In genomic region chr6:125274935-125275334, GRCh38 we compare ENCODE assay signal across 16 cellular contexts. TPM values are rescaled to one million over a fixed set of nuclear protein-coding genes. Genes with fewer than 3 reads are reported as not detected.
DNase-seq lines count a peak whose midpoint lies in the region; ATAC-seq, FAIRE-seq and TF ChIP-seq lines count a peak whose summit lies in the region.
"Had no signal": no experiment of that assay in that cellular context is flagged by ENCODE, and none has a peak within 500 bp of the region (broad histone marks: within the 10 kb centered on the region; RNA-seq: fewer than 3 reads in every experiment).

No MANE protein-coding gene starts in this region.

- no peak for TF ChIP-seq POLR2A in K562 (conservative IDR thresholded peaks at IDR 0.05)

- H3K4me1 Mint-ChIP-seq in MCF 10A (ENCODE audit: insufficient read depth, unreplicated experiment): peaks cover 34% of the 10 kb centered on the region
- H3K4me1 Mint-ChIP-seq in immature natural killer cell: peaks cover 54 to 63% of the 10 kb centered on the region in 2 donors
- peaks cover 26% of the 10 kb centered on the region for H3K4me1 Mint-ChIP-seq in stimulated activated effector memory CD8-positive, alpha-beta T cell treated with anti-CD3 and anti-CD28 coated beads, Interleukin-12 subunit alpha, Interleukin-12 subunit beta, amount 100 ng/mL, for 72 hours

- H4K20me1 ChIP-seq in mammary epithelial cell (ENCODE audit: insufficient read depth, low read length): no peaks in the 10 kb centered on the region
- H4K20me1 ChIP-seq in K562 (replicated peaks; ENCODE audit: control insufficient read depth, insufficient read depth, low read length): 0 out of 2 replicates have a peak, but pooled peaks cover 3% of the 10 kb centered on the region
- H4K20me1 ChIP-seq in smooth muscle cell (ENCODE audit: low read depth): peaks cover 7% of the 10 kb centered on the region

- H3K36me3 ChIP-seq in mammary epithelial cell (ENCODE audit: insufficient read depth, low read length) (peaks cover 2% of the 10 kb centered on the region), K562 (ENCODE audit: control insufficient read depth, insufficient read depth, low read length) (peaks cover 84% of the 10 kb centered on the region), smooth muscle cell (ENCODE audit: low read depth) (no peaks in the 10 kb centered on the region)

- no peak overlapping the region for H2AFZ ChIP-seq in mammary epithelial cell (ENCODE audit: low read depth, low read length)
- H2AFZ ChIP-seq in K562 (ENCODE audit: low read depth, low read length): no peak overlapping the region
- H2AFZ ChIP-seq in smooth muscle cell (ENCODE audit: low read depth): no peak overlapping the region
- H2AFZ ChIP-seq: GM23338 had no signal

- POLR2A ChIA-PET in MCF 10A (lab: Yijun Ruan, JAX): interaction anchor here (1.2 to 3.7 kb wide), 10 partner anchors 20 to 649 kb away, joined by 3 to 24 read pairs (median 5); partner anchors contain the start of gene HDDC2
- POLR2A ChIA-PET in K562 (lab: Yijun Ruan, JAX): interaction anchor here (1.1 to 1.6 kb wide), 2 partner anchors 7 to 29 kb away, joined by 3 to 5 read pairs; no protein-coding TSS in a partner anchor

- no peak for FAIRE-seq in K562 (lab: Jason Lieb, UNC)
- FAIRE-seq: A204.1 had no signal

- intact Hi-C loops in MCF 10A (cut with micrococcal nuclease) (loop anchor here (1.0 to 2.0 kb wide), 3 partner anchors 26 to 122 kb away; partner anchors contain the start of genes HDDC2 and TPD52L1), mammary epithelial cell (cut with micrococcal nuclease) (loop anchor here (1.0 kb wide), 1 partner anchor 122 kb away; the partner anchor contains the start of gene TPD52L1), K562 (cut with micrococcal nuclease) (no loop called here)

- dilution Hi-C loops in mammary epithelial cell (cut with HindIII; ENCODE audit: low sequenced_read_pairs): no loop called here

- WGBS in mammary epithelial cell (ENCODE audit: low coverage, missing lambda C conversion rate): 71% methylated on average over 3 of the region's 3 CpGs
- WGBS in K562 (ENCODE audit: insufficient coverage, low coverage, missing lambda C conversion rate): 77% methylated on average over 3 of the region's 3 CpGs
- WGBS in smooth muscle cell (ENCODE audit: low lambda C conversion rate): 96% methylated on average over 3 of the region's 3 CpGs

- H3K79me2 ChIP-seq in mammary epithelial cell (ENCODE audit: insufficient read depth, low read length) (peaks cover 2% of the 10 kb centered on the region), K562 (ENCODE audit: control insufficient read depth, insufficient read depth, low read length) (peaks cover 17% of the 10 kb centered on the region), smooth muscle cell (ENCODE audit: low read depth) (no peaks in the 10 kb centered on the region)

- H3K4me3 Mint-ChIP-seq in MCF 10A (ENCODE audit: unreplicated experiment) (no peak overlapping the region), immature natural killer cell (peak overlapping the region in 1 of 5 donors; percentile 12)
- H3K4me3 Mint-ChIP-seq in stimulated activated effector memory CD8-positive, alpha-beta T cell treated with anti-CD3 and anti-CD28 coated beads, Interleukin-12 subunit alpha, Interleukin-12 subunit beta, amount 100 ng/mL, for 72 hours: no peak overlapping the region
- H3K4me3 Mint-ChIP-seq: GM23338 had no signal

- no peaks in the 10 kb centered on the region for H3K9me1 ChIP-seq in K562 (ENCODE audit: control insufficient read depth, insufficient read depth, low read length)

- peak overlapping the region; percentile 79 for H3K27ac Mint-ChIP-seq in MCF 10A (ENCODE audit: low read depth, unreplicated experiment)
- peak overlapping the region in 5 of 6 donors; percentile 2 to 79 (median 47) for H3K27ac Mint-ChIP-seq in immature natural killer cell
- peak overlapping the region; percentile 84 for H3K27ac Mint-ChIP-seq in stimulated activated effector memory CD8-positive, alpha-beta T cell treated with anti-CD3 and anti-CD28 coated beads, Interleukin-12 subunit alpha, Interleukin-12 subunit beta, amount 100 ng/mL, for 72 hours
- H3K27ac Mint-ChIP-seq: GM23338 had no signal

- H3K9me3 ChIP-seq in mammary epithelial cell (replicated peaks; ENCODE audit: insufficient read depth, low read length) (no peaks in the 10 kb centered on the region), K562 (replicated peaks; ENCODE audit: control insufficient read depth, insufficient read depth, low read depth, low read length) (no peaks in the 10 kb centered on the region), smooth muscle cell (replicated peaks; ENCODE audit: low read depth) (no peaks in the 10 kb centered on the region)
- H3K9me3 ChIP-seq: BLaER1 had no signal

- peaks cover 32% of the 10 kb centered on the region for H3K36me3 Mint-ChIP-seq in MCF 10A (ENCODE audit: insufficient read depth, unreplicated experiment)
- H3K36me3 Mint-ChIP-seq in immature natural killer cell: peaks cover 24 to 52% (median 25%) of the 10 kb centered on the region in 3 donors
- H3K36me3 Mint-ChIP-seq in stimulated activated effector memory CD8-positive, alpha-beta T cell treated with anti-CD3 and anti-CD28 coated beads, Interleukin-12 subunit alpha, Interleukin-12 subunit beta, amount 100 ng/mL, for 72 hours: peaks cover 52% of the 10 kb centered on the region

- no peaks in the 10 kb centered on the region for H3K27me3 Mint-ChIP-seq in MCF 10A (ENCODE audit: insufficient read depth, unreplicated experiment)
- H3K27me3 Mint-ChIP-seq in immature natural killer cell (ENCODE audit: low read depth in 3 of 3): no peaks in the 10 kb centered on the region

- ATAC-seq in K562: no peak
- no peak for ATAC-seq in stimulated activated effector memory CD8-positive, alpha-beta T cell treated with anti-CD3 and anti-CD28 coated beads, Interleukin-12 subunit alpha, Interleukin-12 subunit beta, amount 100 ng/mL, for 72 hours
- ATAC-seq: GM23338, HCT116 had no signal

- H3K4me2 ChIP-seq in mammary epithelial cell (ENCODE audit: insufficient read depth, low read depth, low read length): no peak overlapping the region
- H3K4me2 ChIP-seq in K562 (ENCODE audit: insufficient read depth, low read length): no peak overlapping the region
- H3K4me2 ChIP-seq in smooth muscle cell: no peak overlapping the region
- H3K4me2 ChIP-seq: BLaER1, GM23338 had no signal

- H3K4me3 ChIP-seq in mammary epithelial cell (replicated peaks in 1 of 3; ENCODE audit: insufficient read depth in 1 of 3, low read depth in 2 of 3, low read length in 3 of 3) (no peak overlapping the region), K562 (no peak overlapping the region), smooth muscle cell (no peak overlapping the region)
- H3K4me3 ChIP-seq: BLaER1, GM23338 had no signal

- no peak for TF ChIP-seq EP300 in K562 (IDR thresholded peaks at IDR 0.05; ENCODE audit: low read length)

- H3F3A ChIP-seq in smooth muscle cell (ENCODE audit: low read depth): no peaks in the 10 kb centered on the region

- in situ Hi-C loops in mammary epithelial cell (cut with MboI; ENCODE audit: low sequenced_read_pairs in 2 of 2): loop anchor here (25.0 kb wide), 2 partner anchors 113 to 388 kb away; partner anchors contain the start of gene TPD52L1 (in 1 of the 2)
- in situ Hi-C loops in K562 (cut with MboI): no loop called here

- DNase-seq in MCF 10A (ENCODE audit: unreplicated experiment) (no peak), mammary epithelial cell (no peak), K562 (ENCODE audit: extremely low read depth in 1 of 4, low spot score in 3 of 4) (no peak), immature natural killer cell (no peak), smooth muscle cell (lab: John Stamatoyannopoulos, UW; ENCODE audit: unreplicated experiment) (no peak), MV-4-11 (lab: John Stamatoyannopoulos, UW) (no peak), ecto neural progenitor cell (ENCODE audit: low spot score) (no peak)
- no peak for DNase-seq in stimulated activated effector memory CD8-positive, alpha-beta T cell treated with anti-CD3 and anti-CD28 coated beads, Interleukin-12 subunit alpha, Interleukin-12 subunit beta, amount 100 ng/mL, for 72 hours (ENCODE audit: low spot score in 2 of 2)
- DNase-seq: NCI-H1436, NCI-H226, NCI-H526, SIG-M5 had no signal

- TF ChIP-seq CTCF in MCF 10A (IDR thresholded peaks at IDR 0.05; ENCODE audit: unreplicated experiment) (no peak), mammary epithelial cell (conservative IDR thresholded peaks at IDR 0.05 in 1 of 2, IDR thresholded peaks at IDR 0.05 in 1 of 2; ENCODE audit: extremely low read depth in 1 of 2, insufficient read depth in 1 of 2, low read depth in 1 of 2, low read length in 2 of 2) (no peak), K562 (IDR thresholded peaks at IDR 0.05 in 2 of 3, conservative IDR thresholded peaks at IDR 0.05 in 1 of 3; ENCODE audit: insufficient read depth in 2 of 3, low read depth in 1 of 3, low read length in 3 of 3) (no peak), smooth muscle cell (IDR thresholded peaks at IDR 0.05; ENCODE audit: borderline replicate concordance, insufficient read depth, poor library complexity, severe bottlenecking) (no peak)

- H3K27me3 ChIP-seq in mammary epithelial cell (ENCODE audit: insufficient read depth, low read length) (no peaks in the 10 kb centered on the region), K562 (ENCODE audit: control insufficient read depth in 2 of 2, insufficient read depth in 2 of 2, low read length in 2 of 2) (no peaks in the 10 kb centered on the region), smooth muscle cell (ENCODE audit: low read depth) (no peaks in the 10 kb centered on the region)
- H3K27me3 ChIP-seq: BLaER1 had no signal

- H3K27ac ChIP-seq in mammary epithelial cell (ENCODE audit: insufficient read depth, low read depth, low read length) (no peak overlapping the region), K562 (ENCODE audit: extremely low read depth, low read depth, low read length) (no peak overlapping the region), smooth muscle cell (ENCODE audit: low read depth) (no peak overlapping the region)
- H3K27ac ChIP-seq: BLaER1 had no signal

- TF ChIP-seq RAD21 in K562 (CRISPR knock-in tag; conservative IDR thresholded peaks at IDR 0.05 in 1 of 2, IDR thresholded peaks at IDR 0.05 in 1 of 2): no peak

- BruUV-seq in MCF 10A (replicated peaks; lab: Mats Ljungman, UMichigan) (TSS peak; percentile 15), mammary epithelial cell (replicated peaks; lab: Mats Ljungman, UMichigan) (no TSS peak), K562 (replicated peaks; lab: Mats Ljungman, UMichigan) (no TSS peak)

- no peaks in the 10 kb centered on the region for H3K9me3 Mint-ChIP-seq in MCF 10A (ENCODE audit: unreplicated experiment)
- peaks cover 0 to 2% (median 0%) of the 10 kb centered on the region in 6 donors for H3K9me3 Mint-ChIP-seq in immature natural killer cell
- no peaks in the 10 kb centered on the region for H3K9me3 Mint-ChIP-seq in stimulated activated effector memory CD8-positive, alpha-beta T cell treated with anti-CD3 and anti-CD28 coated beads, Interleukin-12 subunit alpha, Interleukin-12 subunit beta, amount 100 ng/mL, for 72 hours
- H3K9me3 Mint-ChIP-seq: GM23338 had no signal

- no peak overlapping the region for H3K9ac ChIP-seq in mammary epithelial cell (ENCODE audit: insufficient read depth, low read length)
- no peak overlapping the region for H3K9ac ChIP-seq in K562 (ENCODE audit: insufficient read depth in 1 of 2, low read depth in 2 of 2, low read length in 2 of 2)
- no peak overlapping the region for H3K9ac ChIP-seq in smooth muscle cell (ENCODE audit: low read depth)
- H3K9ac ChIP-seq: BLaER1 had no signal

- CTCF ChIA-PET in MCF 10A (lab: Yijun Ruan, JAX) (interaction anchor here (0.7 to 2.0 kb wide), 6 partner anchors 17 to 122 kb away, joined by 4 to 15 read pairs (median 6); partner anchors contain the start of gene TPD52L1), mammary epithelial cell (lab: Charles Lee; ENCODE audit: low non-redundant PET) (interaction anchor here (0.6 kb wide), 1 partner anchor 682 kb away, joined by 3 read pairs; the partner anchor contains the start of gene HINT3), K562 (lab: Yijun Ruan, JAX; ENCODE audit: low intra/inter-chr PET ratio) (no interaction called here)

- H3K4me1 ChIP-seq in mammary epithelial cell (ENCODE audit: insufficient read depth, low read length) (peaks cover 13% of the 10 kb centered on the region), K562 (replicated peaks in 1 of 2; ENCODE audit: control insufficient read depth in 2 of 2, insufficient read depth in 2 of 2, low read length in 2 of 2) (no peaks in the 10 kb centered on the region; a peak in 3 of 5 replicates), smooth muscle cell (ENCODE audit: low read depth) (no peaks in the 10 kb centered on the region)
- H3K4me1 ChIP-seq: BLaER1 had no signal

RNA-seq across cellular contexts. Expression of gene HDDC2, which starts 26.8 kb away (rescaled TPM):
- total RNA-seq in MCF 10A (2022) (141 and 167 TPM in 2 replicates), mammary epithelial cell (10 to 100 TPM; 39.5 to 76.6 TPM), K562 (2014; rRNA removed) (257 and 288 TPM in 2 replicates), K562 (2014; rRNA removed; fragmentation: Illumina TruSeq; extraction: Trizol) (291 and 320 TPM in 2 replicates), K562 (2015; rRNA removed; fragmentation: Illumina TruSeq; extraction: Trizol) (212 and 219 TPM in 2 replicates), K562 (2021) (193 and 194 TPM in 2 replicates), smooth muscle cell (80.9 and 104 TPM in 2 replicates)
- polyA plus RNA-seq in mammary epithelial cell (95.7 TPM), K562 (2011; rRNA removed) (307 and 436 TPM in 2 replicates), K562 (2014; fragmentation: Illumina TruSeq; extraction: Trizol) (284 and 294 TPM in 2 replicates), K562 (2014; fragmentation: Nextera tagmentation; extraction: Ambion mirVana) (100 to 1,000 TPM; 587 to 632 TPM), K562 (2014; rRNA removed) (368 and 418 TPM in 2 replicates), immature natural killer cell (100 to 1,000 TPM; 175 to 238 (median 228) TPM), smooth muscle cell (107 and 114 TPM in 2 replicates)
- polyA minus RNA-seq in mammary epithelial cell: 63.7 TPM
- total RNA-seq in K562 (2011; cell fraction: chromatin; rRNA removed; ENCODE audit: low replicate concordance): 73.9 and 153 TPM in 2 replicates
- total RNA-seq in K562 (2011; cell fraction: nucleolus; rRNA removed): 49.4 and 70.0 TPM in 2 replicates
- total RNA-seq in K562 (2011; cell fraction: nucleoplasm; rRNA removed): 113 and 160 TPM in 2 replicates
- 294 and 307 TPM in 2 replicates for polyA plus RNA-seq in K562 (2011; cell fraction: cytosol; rRNA removed)
- polyA plus RNA-seq in K562 (2011; cell fraction: nucleus; rRNA removed): 134 and 184 TPM in 2 replicates
- 183 and 267 TPM in 2 replicates for polyA plus RNA-seq in K562 (2012)
- 185 and 206 TPM in 2 replicates for polyA minus RNA-seq in K562 (2011; rRNA and poly(A)+ RNA removed)
- polyA minus RNA-seq in K562 (2011; cell fraction: cytosol; rRNA and poly(A)+ RNA removed): 56.4 and 57.5 TPM in 2 replicates
- polyA minus RNA-seq in K562 (2011; cell fraction: nucleus; rRNA and poly(A)+ RNA removed): 77.5 and 119 TPM in 2 replicates
